Comparison of ENCODE assay signal across 14 cellular contexts in genomic region chr16:23052908-23053580, GRCh38.
"Had no signal": no experiment of that assay in that cellular context is flagged by ENCODE, and none has a peak within 500 bp of the region (broad histone marks: within the 10 kb centered on the region; RNA-seq: fewer than 3 reads in every experiment).

No MANE protein-coding gene starts in this region.

- ATAC-seq: activated CD8-positive, alpha-beta T cell treated with anti-CD3 and anti-CD28 coated beads, Interleukin-2, amount 10 ng/mL, durations not matched to agents 7 days and 5 days; left lung; pancreas; WTC11 had no signal

- DNase-seq: activated CD4-positive, alpha-beta T cell treated with anti-CD3 and anti-CD28 coated beads for 48 hours; activated CD8-positive, alpha-beta memory T cell treated with anti-CD3 and anti-CD28 coated beads, Interleukin-2, amount 50 U/mL, for 48 hours; activated CD8-positive, alpha-beta T cell treated with anti-CD3 and anti-CD28 coated beads, Interleukin-2, amount 10 ng/mL, durations not matched to agents 7 days and 5 days; activated naive CD4-positive, alpha-beta T cell; esophagus squamous epithelium; foreskin fibroblast; islet precursor cell; left lung; nephron progenitor cell; pancreas; small intestine; transverse colon had no signal

- H3K27ac ChIP-seq: ascending aorta, esophagus squamous epithelium, left lung, pancreas, transverse colon had no signal
